In genomic region chr12:101564912-101565311, GRCh38 we compare ENCODE assay signal across 2 cellular contexts.
TF ChIP-seq lines count a peak whose summit lies in the region.

No MANE protein-coding gene starts in this region.

TF ChIP-seq in SK-N-SH, 30 proteins besides CTCF, POLR2A, EP300 and RAD21 (continued from another document):
- no peak for TF ChIP-seq ZBTB33 (IDR thresholded peaks at IDR 0.05; ENCODE audit: borderline replicate concordance, low read depth)
- TF ChIP-seq REST (IDR thresholded peaks at IDR 0.05; ENCODE audit: low read depth, low read length), result no peak

TF ChIP-seq in SK-N-SH treated with all-trans-retinoic acid at 6 μM for 48 hours, 23 proteins besides CTCF, POLR2A, EP300 and RAD21 (continued from another document):
- TF ChIP-seq POU6F1 (CRISPR knock-in tag; IDR thresholded peaks at IDR 0.05; ENCODE audit: borderline replicate concordance, low read depth), result no peak
- no peak for TF ChIP-seq CSDC2 (CRISPR knock-in tag; IDR thresholded peaks at IDR 0.05)
- no peak for TF ChIP-seq CSRNP3 (CRISPR knock-in tag; IDR thresholded peaks at IDR 0.05)
- no peak for TF ChIP-seq OSR1 (CRISPR knock-in tag; IDR thresholded peaks at IDR 0.05)
- TF ChIP-seq PATZ1 (CRISPR knock-in tag; IDR thresholded peaks at IDR 0.05; ENCODE audit: borderline replicate concordance), result no peak
- TF ChIP-seq ZFP3 (CRISPR knock-in tag; IDR thresholded peaks at IDR 0.05), result no peak
- no peak for TF ChIP-seq BACH2 (CRISPR knock-in tag; IDR thresholded peaks at IDR 0.05; ENCODE audit: borderline replicate concordance)
